Comparison of ENCODE assay signal across 15 cellular contexts in genomic region chr14:71610149-71610548, GRCh38.
"Had no signal": no experiment of that assay in that cellular context is flagged by ENCODE, and none has a peak within 500 bp of the region (broad histone marks: within the 10 kb centered on the region; RNA-seq: fewer than 3 reads in every experiment).

No MANE protein-coding gene starts in this region.

- H3K36me3 ChIP-seq: heart right ventricle, upper lobe of right lung had no signal

- H3K27me3 ChIP-seq: heart right ventricle, upper lobe of right lung had no signal

- H3K4me3 Mint-ChIP-seq: activated naive CD8-positive, alpha-beta T cell treated with anti-CD3 and anti-CD28 coated beads for 36 hours; activated T-cell treated with anti-CD3 and anti-CD28 coated beads, Interleukin-2, amount 50 U/mL, for 4 hours; natural killer cell; stimulated activated naive CD8-positive, alpha-beta T cell treated with anti-CD3 and anti-CD28 coated beads, Interleukin-15, Interleukin-2, amounts not matched to agents 100 ng/mL and 50 ng/mL, for 24 hours had no signal

- H3K9me3 Mint-ChIP-seq: stimulated activated naive CD8-positive, alpha-beta T cell treated with anti-CD3 and anti-CD28 coated beads, Interleukin-15, Interleukin-2, amounts not matched to agents 100 ng/mL and 50 ng/mL, for 24 hours had no signal

- H3K4me1 ChIP-seq: upper lobe of right lung had no signal

- H3K4me3 ChIP-seq: heart right ventricle, mucosa of descending colon, upper lobe of right lung had no signal

- H3K9me3 ChIP-seq: mucosa of descending colon, upper lobe of right lung had no signal

- H3K27ac Mint-ChIP-seq: activated naive CD8-positive, alpha-beta T cell treated with anti-CD3 and anti-CD28 coated beads for 36 hours; natural killer cell; stimulated activated naive CD8-positive, alpha-beta T cell treated with anti-CD3 and anti-CD28 coated beads, Interleukin-15, Interleukin-2, amounts not matched to agents 100 ng/mL and 50 ng/mL, for 24 hours had no signal

- H3K27me3 Mint-ChIP-seq: activated naive CD8-positive, alpha-beta T cell treated with anti-CD3 and anti-CD28 coated beads for 36 hours; stimulated activated naive CD8-positive, alpha-beta T cell treated with anti-CD3 and anti-CD28 coated beads, Interleukin-15, Interleukin-2, amounts not matched to agents 100 ng/mL and 50 ng/mL, for 24 hours had no signal

- H3K27ac ChIP-seq: heart right ventricle, upper lobe of right lung had no signal

- DNase-seq: activated gamma-delta T cell treated with Interleukin-2 at 50 U/mL for 16 hours; activated naive CD8-positive, alpha-beta T cell treated with anti-CD3 and anti-CD28 coated beads for 36 hours; activated T-cell treated with anti-CD3 and anti-CD28 coated beads, Interleukin-2, amount 50 U/mL, for 4 hours; anterior cingulate cortex; cerebellar nuclear complex; foreskin melanocyte; heart right ventricle; islet precursor cell; natural killer cell; occipital lobe; stimulated activated CD4-positive, alpha-beta T cell treated with anti-CD3 and anti-CD28 coated beads, Interleukin-12 subunit alpha, Interleukin-12 subunit beta, amount 100 ng/mL, for 4 hours; stimulated activated CD8-positive, alpha-beta memory T cell treated with anti-CD3 and anti-CD28 coated beads, Interleukin-4, amount 100 ng/mL, for 48 hours; upper lobe of right lung had no signal
